ENCODE assay signal across 18 cellular contexts in genomic region chr12:116415408-116416108, GRCh38.
"Had no signal": no experiment of that assay in that cellular context is flagged by ENCODE, and none has a peak within 500 bp of the region (broad histone marks: within the 10 kb centered on the region; RNA-seq: fewer than 3 reads in every experiment).

No MANE protein-coding gene starts in this region.

- H3K4me3 ChIP-seq: body of pancreas, gastroesophageal sphincter, heart right ventricle, sigmoid colon had no signal

- H3K4me1 ChIP-seq: body of pancreas had no signal

- H3K27ac Mint-ChIP-seq: activated CD4-positive, alpha-beta T cell treated with anti-CD3 and anti-CD28 coated beads for 36 hours; activated naive CD8-positive, alpha-beta T cell treated with anti-CD3 and anti-CD28 coated beads, Interleukin-2, amount 10 ng/mL, durations not matched to agents 7 days and 5 days; activated T-cell treated with anti-CD3 and anti-CD28 coated beads, Interleukin-2, amount 50 U/mL, for 24 hours; activated T-helper 2 cell treated with anti-CD3 and anti-CD28 coated beads, Interferon-gamma antibody, Interleukin-2, Interleukin-4, amounts not matched to agents 10 μg/mL and 5 μg/mL and 100 μg/mL, durations not matched to agents 14 hours and 24 hours and 36 hours; memory B cell; natural killer cell had no signal

- H3K9me3 ChIP-seq: body of pancreas, gastroesophageal sphincter, heart right ventricle, sigmoid colon had no signal

- DNase-seq: activated CD4-positive, alpha-beta T cell treated with anti-CD3 and anti-CD28 coated beads for 36 hours; activated CD4-positive, alpha-beta T cell treated with anti-CD3 and anti-CD28 coated beads, Interleukin-2, amount 50 U/mL, for 48 hours; activated naive CD4-positive, alpha-beta T cell treated with Interleukin-2 at 50 U/mL for 16 hours; activated naive CD8-positive, alpha-beta T cell treated with anti-CD3 and anti-CD28 coated beads, Interleukin-2, amount 10 ng/mL, durations not matched to agents 7 days and 5 days; activated T-cell treated with anti-CD3 and anti-CD28 coated beads, Interleukin-2, amount 50 U/mL, for 24 hours; amygdala; body of pancreas; caudate nucleus; heart right ventricle; natural killer cell; nucleus accumbens; sigmoid colon; stimulated activated CD8-positive, alpha-beta memory T cell treated with anti-CD3 and anti-CD28 coated beads, Interleukin-4, amount 100 ng/mL, for 48 hours; stimulated activated naive CD4-positive, alpha-beta T cell; T-helper 2 cell had no signal

- H3K27me3 Mint-ChIP-seq: activated CD4-positive, alpha-beta T cell treated with anti-CD3 and anti-CD28 coated beads for 36 hours; activated naive CD8-positive, alpha-beta T cell treated with anti-CD3 and anti-CD28 coated beads, Interleukin-2, amount 10 ng/mL, durations not matched to agents 7 days and 5 days; activated T-cell treated with anti-CD3 and anti-CD28 coated beads, Interleukin-2, amount 50 U/mL, for 24 hours; memory B cell had no signal

- H3K4me3 Mint-ChIP-seq: activated CD4-positive, alpha-beta T cell treated with anti-CD3 and anti-CD28 coated beads for 36 hours; activated naive CD8-positive, alpha-beta T cell treated with anti-CD3 and anti-CD28 coated beads, Interleukin-2, amount 10 ng/mL, durations not matched to agents 7 days and 5 days; activated T-cell treated with anti-CD3 and anti-CD28 coated beads, Interleukin-2, amount 50 U/mL, for 24 hours; memory B cell; natural killer cell had no signal

- H3K27me3 ChIP-seq: body of pancreas, gastroesophageal sphincter, sigmoid colon had no signal

- H3K36me3 Mint-ChIP-seq: activated naive CD8-positive, alpha-beta T cell treated with anti-CD3 and anti-CD28 coated beads, Interleukin-2, amount 10 ng/mL, durations not matched to agents 7 days and 5 days; memory B cell; natural killer cell had no signal

- H3K27ac ChIP-seq: body of pancreas, gastroesophageal sphincter, heart right ventricle, sigmoid colon had no signal

- H3K4me1 Mint-ChIP-seq: activated CD4-positive, alpha-beta T cell treated with anti-CD3 and anti-CD28 coated beads for 36 hours; natural killer cell had no signal

- H3K9me3 Mint-ChIP-seq: activated naive CD8-positive, alpha-beta T cell treated with anti-CD3 and anti-CD28 coated beads, Interleukin-2, amount 10 ng/mL, durations not matched to agents 7 days and 5 days; activated T-cell treated with anti-CD3 and anti-CD28 coated beads, Interleukin-2, amount 50 U/mL, for 24 hours; activated T-helper 2 cell treated with anti-CD3 and anti-CD28 coated beads, Interferon-gamma antibody, Interleukin-2, Interleukin-4, amounts not matched to agents 10 μg/mL and 5 μg/mL and 100 μg/mL, durations not matched to agents 14 hours and 24 hours and 36 hours; memory B cell; natural killer cell had no signal

- H3K36me3 ChIP-seq: gastroesophageal sphincter, heart right ventricle, sigmoid colon had no signal
